21 cellular contexts compared by ENCODE assay signal in genomic region chr6:136401749-136402148, GRCh38.
DNase-seq lines count a peak whose midpoint lies in the region; ATAC-seq, FAIRE-seq and TF ChIP-seq lines count a peak whose summit lies in the region.
"Had no signal": no experiment of that assay in that cellular context is flagged by ENCODE, and none has a peak within 500 bp of the region (broad histone marks: within the 10 kb centered on the region; RNA-seq: fewer than 3 reads in every experiment).

No MANE protein-coding gene starts in this region.

- no peak for FAIRE-seq in A549 (lab: Jason Lieb, UNC)

- no peak overlapping the region for H3K9ac ChIP-seq in mammary epithelial cell (ENCODE audit: insufficient read depth, low read length)

- TF ChIP-seq RAD21 in A549 (conservative IDR thresholded peaks at IDR 0.05 in 1 of 2, IDR thresholded peaks at IDR 0.05 in 1 of 2): no peak

- BruUV-seq in mammary epithelial cell (replicated peaks; lab: Mats Ljungman, UMichigan): no TSS peak
- no TSS peak for BruUV-seq in Calu3 (replicated peaks; lab: Mats Ljungman, UMichigan)

- H3K27me3 ChIP-seq in mammary epithelial cell (ENCODE audit: insufficient read depth, low read length) (no peaks in the 10 kb centered on the region), kidney epithelial cell (ENCODE audit: control insufficient read depth, insufficient read depth, low read length) (no peaks in the 10 kb centered on the region), hepatocyte (no peaks in the 10 kb centered on the region)
- H3K27me3 ChIP-seq: adrenal gland had no signal

- CTCF ChIA-PET in A549 (lab: Yijun Ruan, JAX) (interaction anchor here (0.6 to 3.2 kb wide), 5 partner anchors 8 to 148 kb away, joined by 3 to 9 read pairs (median 3); partner anchors contain the start of gene MAP7), mammary epithelial cell (lab: Charles Lee; ENCODE audit: low non-redundant PET) (no interaction called here), Calu3 (lab: Charles Lee) (no interaction called here)

- TF ChIP-seq POLR2A in A549 (IDR thresholded peaks at IDR 0.05; ENCODE audit: low read length): no peak

- H2AFZ ChIP-seq in mammary epithelial cell (ENCODE audit: low read depth, low read length) (no peak overlapping the region), hepatocyte (no peak overlapping the region)

- no peak overlapping the region for H3K27ac Mint-ChIP-seq in Calu3 (ENCODE audit: unreplicated experiment)
- H3K27ac Mint-ChIP-seq: activated T-helper 2 cell treated with anti-CD3 and anti-CD28 coated beads, Interferon-gamma antibody, Interleukin-2, Interleukin-4, amounts not matched to agents 10 μg/mL and 5 μg/mL and 100 μg/mL, durations not matched to agents 14 hours and 24 hours and 36 hours; dendritic cell treated with granulocyte-macrophage colony-stimulating factor and Interleukin-4, amounts not matched to agents 40 ng/mL and 50 ng/mL, for 4 days; memory B cell; nephron progenitor cell; T-helper 1 cell treated with Interleukin-12 subunit alpha and Interleukin-12 subunit beta and Interleukin-4 antibody, amounts not matched to agents 30 μg/mL and 1 μg/mL, for 36 hours had no signal

- WGBS in A549 (ENCODE audit: missing lambda C conversion rate): 36% methylated on average over 3 of the region's 3 CpGs
- WGBS in mammary epithelial cell (ENCODE audit: low coverage, missing lambda C conversion rate): 18% methylated on average over 3 of the region's 3 CpGs
- 87% methylated on average over 3 of the region's 3 CpGs for WGBS in hepatocyte (ENCODE audit: low lambda C conversion rate, missing lambda C conversion rate)

- in situ Hi-C loops in mammary epithelial cell (cut with MboI; ENCODE audit: low sequenced_read_pairs in 2 of 2): no loop called here

- TF ChIP-seq CTCF in A549 (IDR thresholded peaks at IDR 0.05): no peak
- TF ChIP-seq CTCF in mammary epithelial cell (conservative IDR thresholded peaks at IDR 0.05 in 1 of 2, IDR thresholded peaks at IDR 0.05 in 1 of 2; ENCODE audit: extremely low read depth in 1 of 2, insufficient read depth in 1 of 2, low read depth in 1 of 2, low read length in 2 of 2): no peak
- no peak for TF ChIP-seq CTCF in kidney epithelial cell (IDR thresholded peaks at IDR 0.05; ENCODE audit: insufficient read depth, low read length, poor library complexity, severe bottlenecking)
- TF ChIP-seq CTCF in hepatocyte (IDR thresholded peaks at IDR 0.05; ENCODE audit: poor library complexity): no peak
- TF ChIP-seq CTCF in Calu3 (IDR thresholded peaks at IDR 0.05; ENCODE audit: unreplicated experiment): no peak

- no peaks in the 10 kb centered on the region for H3K27me3 Mint-ChIP-seq in Calu3 (ENCODE audit: unreplicated experiment)
- H3K27me3 Mint-ChIP-seq: dendritic cell treated with granulocyte-macrophage colony-stimulating factor and Interleukin-4, amounts not matched to agents 40 ng/mL and 50 ng/mL, for 4 days had no signal

- POLR2A ChIA-PET in A549 (lab: Yijun Ruan, JAX): no interaction called here

- no peak for DNase-seq in A549 (ENCODE audit: low read depth in 1 of 2, low spot score in 1 of 2)
- DNase-seq in HT1080 (ENCODE audit: low read depth): peak; percentile 55
- DNase-seq in mammary epithelial cell: peak; percentile 32
- DNase-seq in kidney epithelial cell (ENCODE audit: low read depth): peak; percentile 26
- DNase-seq in hepatocyte (ENCODE audit: low spot score): no peak
- DNase-seq in Calu3: no peak
- DNase-seq: adrenal gland; GDM1; KG1; NCI-H1105 treated with DMSO at 0.1 percent for 48 hours; nephron progenitor cell; stimulated activated CD4-positive, alpha-beta T cell treated with anti-CD3 and anti-CD28 coated beads, Interleukin-1b, Interleukin-23, amount 100 ng/mL, for 48 hours had no signal

- H3K9me3 Mint-ChIP-seq in Calu3 (ENCODE audit: low read depth, unreplicated experiment): peaks cover 2% of the 10 kb centered on the region
- H3K9me3 Mint-ChIP-seq: activated T-helper 2 cell treated with anti-CD3 and anti-CD28 coated beads, Interferon-gamma antibody, Interleukin-2, Interleukin-4, amounts not matched to agents 10 μg/mL and 5 μg/mL and 100 μg/mL, durations not matched to agents 14 hours and 24 hours and 36 hours; memory B cell had no signal

- no peak for TF ChIP-seq EP300 in A549 (IDR thresholded peaks at IDR 0.05)

- H3K9me3 ChIP-seq in A549 (no peaks in the 10 kb centered on the region), mammary epithelial cell (replicated peaks; ENCODE audit: insufficient read depth, low read length) (no peaks in the 10 kb centered on the region), hepatocyte (ENCODE audit: low read depth) (no peaks in the 10 kb centered on the region)
- H3K9me3 ChIP-seq: adrenal gland, thoracic aorta had no signal

- H3K4me2 ChIP-seq in A549 (peak overlapping the region; percentile 74), mammary epithelial cell (ENCODE audit: insufficient read depth, low read depth, low read length) (no peak overlapping the region), hepatocyte (no peak overlapping the region)

- peaks cover 31% of the 10 kb centered on the region for H3K4me1 Mint-ChIP-seq in Calu3 (ENCODE audit: low read depth, unreplicated experiment)
- H3K4me1 Mint-ChIP-seq: nephron progenitor cell had no signal

- H3K9me2 ChIP-seq in hepatocyte (replicated peaks; ENCODE audit: insufficient read depth): no peaks in the 10 kb centered on the region

- dilution Hi-C loops in mammary epithelial cell (cut with HindIII; ENCODE audit: low sequenced_read_pairs): no loop called here

- H3K4me3 ChIP-seq in A549: no peak overlapping the region
- H3K4me3 ChIP-seq in mammary epithelial cell (replicated peaks in 1 of 3; ENCODE audit: insufficient read depth in 1 of 3, low read depth in 2 of 3, low read length in 3 of 3): no peak overlapping the region
- H3K4me3 ChIP-seq in kidney epithelial cell (ENCODE audit: low read depth, low read length): no peak overlapping the region
- no peak overlapping the region for H3K4me3 ChIP-seq in hepatocyte
- H3K4me3 ChIP-seq: adrenal gland, thoracic aorta had no signal

- H3K36me3 ChIP-seq in mammary epithelial cell (ENCODE audit: insufficient read depth, low read length) (no peaks in the 10 kb centered on the region), kidney epithelial cell (ENCODE audit: control insufficient read depth, insufficient read depth, low read length) (no peaks in the 10 kb centered on the region), hepatocyte (replicated peaks; ENCODE audit: insufficient read depth, low read depth) (no peaks in the 10 kb centered on the region)
- H3K36me3 ChIP-seq: adrenal gland, thoracic aorta had no signal

- ATAC-seq in A549 (no peak), HG03469 (IDR thresholded peaks at IDR 0.05; ENCODE audit: unreplicated experiment) (no peak), GM21528 (IDR thresholded peaks at IDR 0.05; ENCODE audit: low FRiP score, unreplicated experiment) (no peak)
- ATAC-seq: activated CD4-positive, CD25-positive, alpha-beta regulatory T cell treated with anti-CD3 and anti-CD28 coated beads, Interleukin-2, amount 50 U/mL, for 24 hours; Right ventricle myocardium inferior had no signal

- H3K4me1 ChIP-seq in A549: peaks cover 63% of the 10 kb centered on the region
- peaks cover 21% of the 10 kb centered on the region for H3K4me1 ChIP-seq in mammary epithelial cell (ENCODE audit: insufficient read depth, low read length)
- no peaks in the 10 kb centered on the region for H3K4me1 ChIP-seq in hepatocyte (ENCODE audit: insufficient read depth)

- no peak overlapping the region for H3K4me3 Mint-ChIP-seq in Calu3 (ENCODE audit: low read depth, unreplicated experiment)
- H3K4me3 Mint-ChIP-seq: dendritic cell treated with granulocyte-macrophage colony-stimulating factor and Interleukin-4, amounts not matched to agents 40 ng/mL and 50 ng/mL, for 4 days; memory B cell; nephron progenitor cell; T-helper 1 cell treated with Interleukin-12 subunit alpha and Interleukin-12 subunit beta and Interleukin-4 antibody, amounts not matched to agents 30 μg/mL and 1 μg/mL, for 36 hours had no signal

- H4K20me1 ChIP-seq in mammary epithelial cell (ENCODE audit: insufficient read depth, low read length) (no peaks in the 10 kb centered on the region), hepatocyte (ENCODE audit: insufficient read depth, poor library complexity, severe bottlenecking) (no peaks in the 10 kb centered on the region)

- intact Hi-C loops in mammary epithelial cell (cut with micrococcal nuclease) (no loop called here), Calu3 (cut with micrococcal nuclease; ENCODE audit: unreplicated experiment) (no loop called here)

- H3K27ac ChIP-seq in A549 (peak overlapping the region; percentile 97), mammary epithelial cell (ENCODE audit: insufficient read depth, low read depth, low read length) (peak overlapping the region; percentile 98), hepatocyte (no peak overlapping the region)
- H3K27ac ChIP-seq: thoracic aorta had no signal

- peaks cover 5% of the 10 kb centered on the region for H3K36me3 Mint-ChIP-seq in Calu3 (ENCODE audit: insufficient read depth, unreplicated experiment)
- H3K36me3 Mint-ChIP-seq: memory B cell had no signal

- H3K79me2 ChIP-seq in mammary epithelial cell (ENCODE audit: insufficient read depth, low read length): peaks cover 9% of the 10 kb centered on the region
- H3K79me2 ChIP-seq in hepatocyte: no peaks in the 10 kb centered on the region

TF ChIP-seq in A549, 52 proteins besides CTCF, POLR2A, EP300 and RAD21:
- no peak for TF ChIP-seq ZC3H11A (IDR thresholded peaks at IDR 0.05)

Comparison
In these comparisons a context has a peak if more than half of its experiments do, and no peak if none do; other contexts are left out.
1. DNase-seq: peak in HT1080 (single experiment), mammary epithelial cell (single experiment) and kidney epithelial cell (single experiment); none in A549 (0 of 2), hepatocyte (single experiment) and Calu3 (single experiment).